8 cellular contexts compared by ENCODE assay signal in genomic region chr20:34877002-34877264, GRCh38. TPM values are rescaled to one million over a fixed set of nuclear protein-coding genes. Genes with fewer than 3 reads are reported as not detected.
DNase-seq lines count a peak whose midpoint lies in the region; ATAC-seq, FAIRE-seq and TF ChIP-seq lines count a peak whose summit lies in the region.

No MANE protein-coding gene starts in this region.

- H3K36me3 ChIP-seq in Caco-2 (ENCODE audit: control insufficient read depth, insufficient read depth, low read length) = no peaks in the 10 kb centered on the region
- no peaks in the 10 kb centered on the region for H3K36me3 ChIP-seq in PC-9 (ENCODE audit: low read depth)
- no peaks in the 10 kb centered on the region for H3K36me3 ChIP-seq in endothelial cell of umbilical vein (ENCODE audit: control insufficient read depth in 2 of 2, extremely low read depth in 1 of 2, insufficient read depth in 2 of 2, low read length in 2 of 2)
- H3K36me3 ChIP-seq in osteoblast (ENCODE audit: insufficient read depth, low read length) = no peaks in the 10 kb centered on the region

- no peaks in the 10 kb centered on the region for H3K9me2 ChIP-seq in PC-9 (ENCODE audit: insufficient read depth)

- TF ChIP-seq CTCF in Caco-2 (IDR thresholded peaks at IDR 0.05; ENCODE audit: insufficient read depth in 1 of 2, low read depth in 1 of 2, low read length in 1 of 2, severe bottlenecking in 1 of 2, unreplicated experiment in 1 of 2) = no peak
- no peak for TF ChIP-seq CTCF in PC-9 (conservative IDR thresholded peaks at IDR 0.05)
- TF ChIP-seq CTCF in endothelial cell of umbilical vein (IDR thresholded peaks at IDR 0.05; ENCODE audit: extremely low read depth in 1 of 2, insufficient read depth in 1 of 2, low read depth in 1 of 2, low read length in 2 of 2) = no peak
- no peak for TF ChIP-seq CTCF in osteoblast (IDR thresholded peaks at IDR 0.05; ENCODE audit: extremely low read depth, low read depth, low read length)

- peaks cover 44% of the 10 kb centered on the region for H3K4me1 Mint-ChIP-seq in Caco-2 (ENCODE audit: low read depth, unreplicated experiment)

- BruUV-seq in Caco-2 (replicated peaks; lab: Mats Ljungman, UMichigan) = TSS peak; percentile 56
- BruUV-seq in PC-9 (replicated peaks; lab: Mats Ljungman, UMichigan) = no TSS peak
- BruUV-seq in endothelial cell of umbilical vein (replicated peaks; lab: Mats Ljungman, UMichigan) = no TSS peak

- peak overlapping the region; percentile 44; the same call in 1 of the 2 replicates for H3K27ac ChIP-seq in PC-9
- peak overlapping the region; percentile 6 for H3K27ac ChIP-seq in endothelial cell of umbilical vein (ENCODE audit: insufficient read depth, low read depth, low read length)
- H3K27ac ChIP-seq in osteoblast (ENCODE audit: low read depth, low read length) = peak overlapping the region; percentile 70

- no peak for DNase-seq in Caco-2
- no peak for DNase-seq in PC-9
- no peak for DNase-seq in endothelial cell of umbilical vein (ENCODE audit: low read depth, low spot score)
- DNase-seq in osteoblast (ENCODE audit: insufficient read length, low spot score, missing footprints) = no peak
- no peak for DNase-seq in stimulated activated CD8-positive, alpha-beta memory T cell treated with anti-CD3 and anti-CD28 coated beads, Interleukin-4, amount 100 ng/mL, for 48 hours
- no peak for DNase-seq in stimulated activated CD4-positive, alpha-beta T cell treated with anti-CD3 and anti-CD28 coated beads, Interleukin-2, amount 100 ng/mL, for 24 hours

- H3K36me3 Mint-ChIP-seq in Caco-2 (ENCODE audit: insufficient read depth, unreplicated experiment) = peaks cover 22% of the 10 kb centered on the region

- peak overlapping the region; percentile 86 for H3K4me3 Mint-ChIP-seq in Caco-2 (ENCODE audit: unreplicated experiment)

- ATAC-seq in HG02571 (IDR thresholded peaks at IDR 0.05; ENCODE audit: unreplicated experiment) (no peak), HG02610 (IDR thresholded peaks at IDR 0.05; ENCODE audit: unreplicated experiment) (no peak)

- no peak for FAIRE-seq in endothelial cell of umbilical vein (lab: Jason Lieb, UNC)

- peak overlapping the region; percentile 71 for H3K4me3 ChIP-seq in Caco-2 (ENCODE audit: low read depth, low read length)
- peak overlapping the region; percentile 91 for H3K4me3 ChIP-seq in PC-9
- peak overlapping the region; percentile 72 to 89 (median 89) for H3K4me3 ChIP-seq in endothelial cell of umbilical vein (replicated peaks in 1 of 3; ENCODE audit: insufficient read depth in 1 of 3, low read depth in 1 of 3, low read length in 3 of 3)
- peak overlapping the region; percentile 77 for H3K4me3 ChIP-seq in osteoblast (ENCODE audit: insufficient read depth, low read length)

- H3K9me3 ChIP-seq in Caco-2 (no peaks in the 10 kb centered on the region), PC-9 (ENCODE audit: insufficient read depth, low read depth) (no peaks in the 10 kb centered on the region), endothelial cell of umbilical vein (replicated peaks; ENCODE audit: control insufficient read depth, insufficient read depth, low read length) (no peaks in the 10 kb centered on the region), osteoblast (ENCODE audit: low read depth, low read length) (no peaks in the 10 kb centered on the region)

- peak overlapping the region; percentile 76 for H3K9ac ChIP-seq in endothelial cell of umbilical vein (replicated peaks; ENCODE audit: extremely low read depth, insufficient read depth, low read length)

- TF ChIP-seq POLR2A in endothelial cell of umbilical vein (IDR thresholded peaks at IDR 0.05; ENCODE audit: low read depth, low read length) = no peak

- no peaks in the 10 kb centered on the region for H3K9me3 Mint-ChIP-seq in Caco-2 (ENCODE audit: unreplicated experiment)

- peaks cover 31% of the 10 kb centered on the region for H3K4me1 ChIP-seq in Caco-2
- H3K4me1 ChIP-seq in PC-9 (replicated peaks; ENCODE audit: insufficient read depth) = peaks cover 40% of the 10 kb centered on the region
- peaks cover 12% of the 10 kb centered on the region for H3K4me1 ChIP-seq in endothelial cell of umbilical vein (ENCODE audit: control insufficient read depth, extremely low read depth, insufficient read depth, low read length)
- H3K4me1 ChIP-seq in osteoblast (ENCODE audit: insufficient read depth, low read length) = peaks cover 25% of the 10 kb centered on the region

- no peaks in the 10 kb centered on the region for H3K27me3 Mint-ChIP-seq in Caco-2 (ENCODE audit: insufficient read depth, unreplicated experiment)

- no peaks in the 10 kb centered on the region for H3K27me3 ChIP-seq in Caco-2 (replicated peaks; ENCODE audit: control insufficient read depth, insufficient read depth, low read length)
- H3K27me3 ChIP-seq in PC-9 (ENCODE audit: insufficient read depth, low read depth) = no peaks in the 10 kb centered on the region
- H3K27me3 ChIP-seq in endothelial cell of umbilical vein (ENCODE audit: control insufficient read depth in 2 of 2, insufficient read depth in 2 of 2, low read length in 2 of 2) = no peaks in the 10 kb centered on the region
- no peaks in the 10 kb centered on the region for H3K27me3 ChIP-seq in osteoblast (ENCODE audit: insufficient read depth, low read length)

- H3K9me1 ChIP-seq in endothelial cell of umbilical vein (replicated peaks; ENCODE audit: control insufficient read depth, extremely low read depth, insufficient read depth, low read length) = no peaks in the 10 kb centered on the region

- intact Hi-C loops in Caco-2 (cut with micrococcal nuclease; ENCODE audit: unreplicated experiment) = loop anchor here (2.0 to 5.0 kb wide), 3 partner anchors 28 to 1075 kb away; partner anchors contain the start of gene SCAND1
- intact Hi-C loops in PC-9 (cut with micrococcal nuclease; ENCODE audit: unreplicated experiment) = loop anchor here (5.0 to 10.0 kb wide), 2 partner anchors 65 to 108 kb away; no protein-coding TSS in a partner anchor
- intact Hi-C loops in endothelial cell of umbilical vein (cut with micrococcal nuclease) = no loop called here

- H3F3A ChIP-seq in PC-9 (ENCODE audit: insufficient read depth, low read depth) = peaks cover 8% of the 10 kb centered on the region

- CTCF ChIA-PET in Caco-2 (lab: Charles Lee) (interaction anchor here (0.7 to 7.1 kb wide), 9 partner anchors 11 to 1509 kb away, joined by 3 to 331 read pairs (median 7); partner anchors contain the start of genes GSS, MYH7B and NCOA6), PC-9 (lab: Charles Lee) (interaction anchor here (0.7 to 1.8 kb wide), 3 partner anchors 79 to 332 kb away, joined by 3 to 28 read pairs (median 3); partner anchors contain the start of genes GSS and MYH7B), endothelial cell of umbilical vein (lab: Charles Lee) (interaction anchor here (0.9 to 6.0 kb wide), 8 partner anchors 30 to 366 kb away, joined by 3 to 182 read pairs (median 9); partner anchors contain the start of genes GSS and MYH7B)

- peaks cover 42% of the 10 kb centered on the region for H3K79me2 ChIP-seq in PC-9 (ENCODE audit: low read depth)
- peaks cover 10% of the 10 kb centered on the region for H3K79me2 ChIP-seq in endothelial cell of umbilical vein (ENCODE audit: control insufficient read depth, insufficient read depth, low read length)
- H3K79me2 ChIP-seq in osteoblast (ENCODE audit: insufficient read depth, low read length) = peaks cover 21% of the 10 kb centered on the region

- H3K27ac Mint-ChIP-seq in Caco-2 (ENCODE audit: unreplicated experiment) = peak overlapping the region; percentile 84

- H2AFZ ChIP-seq in PC-9 (peak overlapping the region; percentile 82), endothelial cell of umbilical vein (ENCODE audit: low read depth, low read length) (peak overlapping the region; percentile 89), osteoblast (ENCODE audit: low read length) (peak overlapping the region; percentile 90)

- dilution Hi-C loops in endothelial cell of umbilical vein (cut with MboI; ENCODE audit: extremely low pct_ligation_motif_present, low sequenced_read_pairs) = no loop called here

- H4K20me1 ChIP-seq in PC-9 (ENCODE audit: insufficient read depth) (peaks cover 13% of the 10 kb centered on the region; the same call in 1 of the 2 replicates), endothelial cell of umbilical vein (replicated peaks; ENCODE audit: control insufficient read depth, extremely low read depth, insufficient read depth, low read length) (no peaks in the 10 kb centered on the region), osteoblast (ENCODE audit: insufficient read depth, low read length) (peaks cover 9% of the 10 kb centered on the region)

- POLR2A ChIA-PET in Caco-2 (lab: Charles Lee) (interaction anchor here (0.6 to 4.0 kb wide), 4 partner anchors 52 to 403 kb away, joined by 10 to 86 read pairs (median 14); partner anchors contain the start of genes GSS, MYH7B and NCOA6), PC-9 (lab: Charles Lee; ENCODE audit: unreplicated experiment) (interaction anchor here (0.5 to 1.1 kb wide), 3 partner anchors 67 to 578 kb away, joined by 4 to 11 read pairs (median 5); no protein-coding TSS in a partner anchor), endothelial cell of umbilical vein (lab: Charles Lee) (interaction anchor here (2.1 kb wide), 1 partner anchor 79 kb away, joined by 15 read pairs; the partner anchor contains the start of genes GSS and MYH7B)

- H3K4me2 ChIP-seq in PC-9 (peak overlapping the region; percentile 81), endothelial cell of umbilical vein (ENCODE audit: insufficient read depth, low read length) (peak overlapping the region; percentile 78), osteoblast (ENCODE audit: insufficient read depth, low read length) (peak overlapping the region; percentile 93)

RNA-seq across cellular contexts. Expression of gene ACSS2, which starts 0.5 kb away (rescaled TPM):
- 64.5 and 76.0 TPM in 2 replicates for total RNA-seq in Caco-2 (2022)
- total RNA-seq in PC-9 (2021) = 81.1 and 108 TPM in 2 replicates
- total RNA-seq in endothelial cell of umbilical vein = 40.7 and 48.5 TPM in 2 replicates
- polyA plus RNA-seq in endothelial cell of umbilical vein = 41.8 and 42.3 TPM in 2 replicates
- polyA plus RNA-seq in endothelial cell of umbilical vein (2011; cell fraction: cytosol; rRNA removed) = 31.3 and 32.0 TPM in 2 replicates
- 77.7 and 83.6 TPM in 2 replicates for polyA plus RNA-seq in endothelial cell of umbilical vein (2011; cell fraction: nucleus; rRNA removed)
- polyA plus RNA-seq in endothelial cell of umbilical vein (2012) = 27.2 and 33.8 TPM in 2 replicates
- polyA minus RNA-seq in endothelial cell of umbilical vein = 96.0 and 109 TPM in 2 replicates
- polyA minus RNA-seq in endothelial cell of umbilical vein (2011; cell fraction: cytosol; rRNA and poly(A)+ RNA removed) = 46.2 TPM
- polyA minus RNA-seq in endothelial cell of umbilical vein (2011; cell fraction: nucleus; rRNA and poly(A)+ RNA removed) = 23.5 and 26.7 TPM in 2 replicates
- total RNA-seq in osteoblast = 76.4 and 88.4 TPM in 2 replicates

RNA-seq across cellular contexts. Expression of gene GGT7, which starts 4.3 kb away (rescaled TPM):
- total RNA-seq in Caco-2 (2022) (42.0 and 46.2 TPM in 2 replicates), PC-9 (2021) (6.5 and 9.4 TPM in 2 replicates), endothelial cell of umbilical vein (4.7 and 5.0 TPM in 2 replicates), osteoblast (10.0 and 12.7 TPM in 2 replicates)
- polyA plus RNA-seq in endothelial cell of umbilical vein = 3.9 and 4.1 TPM in 2 replicates
- polyA plus RNA-seq in endothelial cell of umbilical vein (2011; cell fraction: cytosol; rRNA removed) = 1.6 and 1.7 TPM in 2 replicates
- 9.2 and 12.3 TPM in 2 replicates for polyA plus RNA-seq in endothelial cell of umbilical vein (2011; cell fraction: nucleus; rRNA removed)
- 1.7 and 1.8 TPM in 2 replicates for polyA plus RNA-seq in endothelial cell of umbilical vein (2012)
- 1.7 and 2.9 TPM in 2 replicates for polyA minus RNA-seq in endothelial cell of umbilical vein
- not detected for polyA minus RNA-seq in endothelial cell of umbilical vein (2011; cell fraction: cytosol; rRNA and poly(A)+ RNA removed)
- 2.7 and 5.3 TPM in 2 replicates for polyA minus RNA-seq in endothelial cell of umbilical vein (2011; cell fraction: nucleus; rRNA and poly(A)+ RNA removed)

RNA-seq across cellular contexts. Expression of gene NCOA6, which starts 51.5 kb away (rescaled TPM):
- total RNA-seq in Caco-2 (2022) (65.1 and 72.7 TPM in 2 replicates), PC-9 (2021) (26.7 and 35.1 TPM in 2 replicates), endothelial cell of umbilical vein (25.5 and 26.7 TPM in 2 replicates), osteoblast (8.7 and 10.6 TPM in 2 replicates)
- polyA plus RNA-seq in endothelial cell of umbilical vein = 15.7 and 16.9 TPM in 2 replicates
- polyA plus RNA-seq in endothelial cell of umbilical vein (2011; cell fraction: cytosol; rRNA removed) = 18.5 and 20.0 TPM in 2 replicates
- 25.0 and 26.0 TPM in 2 replicates for polyA plus RNA-seq in endothelial cell of umbilical vein (2011; cell fraction: nucleus; rRNA removed)
- 19.4 and 23.2 TPM in 2 replicates for polyA plus RNA-seq in endothelial cell of umbilical vein (2012)
- 24.2 and 29.0 TPM in 2 replicates for polyA minus RNA-seq in endothelial cell of umbilical vein
- 25.6 TPM for polyA minus RNA-seq in endothelial cell of umbilical vein (2011; cell fraction: cytosol; rRNA and poly(A)+ RNA removed)
- 25.6 and 30.4 TPM in 2 replicates for polyA minus RNA-seq in endothelial cell of umbilical vein (2011; cell fraction: nucleus; rRNA and poly(A)+ RNA removed)

Comparison
In these comparisons a context has a peak if more than half of its experiments do, and no peak if none do; other contexts are left out.
1. H3K27ac ChIP-seq: peak in every context shown above with its lines; median percentile 70 in osteoblast; 44 in PC-9; 6 in endothelial cell of umbilical vein.